ENCODE assay signal across 20 cellular contexts in genomic region chr16:8899709-8900317, GRCh38. TPM values are rescaled to one million over a fixed set of nuclear protein-coding genes. Genes with fewer than 3 reads are reported as not detected.
DNase-seq lines count a peak whose midpoint lies in the region; ATAC-seq and TF ChIP-seq lines count a peak whose summit lies in the region.
"Had no signal": no experiment of that assay in that cellular context is flagged by ENCODE, and none has a peak within 500 bp of the region (broad histone marks: within the 10 kb centered on the region; RNA-seq: fewer than 3 reads in every experiment).

No MANE protein-coding gene starts in this region.

- intact Hi-C loops in Calu3 (cut with micrococcal nuclease; ENCODE audit: unreplicated experiment) = no loop called here
- intact Hi-C loops in lower lobe of right lung (cut with DNase I) = no loop called here

- ATAC-seq in GM19397 (IDR thresholded peaks at IDR 0.05; ENCODE audit: unreplicated experiment) = peak; percentile 54
- ATAC-seq in lower lobe of right lung = no peak
- ATAC-seq in HG02981 (IDR thresholded peaks at IDR 0.05; ENCODE audit: unreplicated experiment) = no peak
- ATAC-seq in GM18505 (IDR thresholded peaks at IDR 0.05; ENCODE audit: unreplicated experiment) = no peak
- ATAC-seq: activated T-cell treated with anti-CD3 and anti-CD28 coated beads, Interleukin-2, amount 50 U/mL, for 4 hours had no signal

- H3K9me3 ChIP-seq in OCI-LY3 (ENCODE audit: insufficient read depth, low read length) = no peaks in the 10 kb centered on the region
- no peaks in the 10 kb centered on the region for H3K9me3 ChIP-seq in lower lobe of right lung
- H3K9me3 ChIP-seq: HAP-1, thyroid gland had no signal

- H4K20me1 ChIP-seq in OCI-LY3 (ENCODE audit: insufficient read depth, low read length) = no peaks in the 10 kb centered on the region

- H3K27me3 ChIP-seq in OCI-LY3 (ENCODE audit: low read depth, low read length) = no peaks in the 10 kb centered on the region
- H3K27me3 ChIP-seq in lower lobe of right lung (ENCODE audit: low read depth) = no peaks in the 10 kb centered on the region
- H3K27me3 ChIP-seq: thyroid gland had no signal

- CTCF ChIA-PET in Calu3 (lab: Charles Lee) = interaction anchor here (0.7 to 1.5 kb wide), 2 partner anchors 37 to 38 kb away, joined by 3 to 4 read pairs; no protein-coding TSS in a partner anchor

- no peak overlapping the region for H3K4me2 ChIP-seq in OCI-LY3 (ENCODE audit: low read length)

- no peak overlapping the region for H3K4me3 Mint-ChIP-seq in Calu3 (ENCODE audit: low read depth, unreplicated experiment)
- H3K4me3 Mint-ChIP-seq: activated naive CD4-positive, alpha-beta T cell treated with anti-CD3 and anti-CD28 coated beads, Interleukin-2, amount 50 U/mL, for 24 hours; activated T-cell treated with anti-CD3 and anti-CD28 coated beads, Interleukin-2, amount 50 U/mL, for 4 hours had no signal

- peaks cover 83% of the 10 kb centered on the region for H3K36me3 Mint-ChIP-seq in Calu3 (ENCODE audit: insufficient read depth, unreplicated experiment)

- 0 out of 2 replicates have a peak, but pooled peaks cover 4% of the 10 kb centered on the region for H3K4me1 ChIP-seq in OCI-LY3 (ENCODE audit: low read length)
- no peaks in the 10 kb centered on the region for H3K4me1 ChIP-seq in lower lobe of right lung
- H3K4me1 ChIP-seq: HAP-1, thyroid gland had no signal

- peak overlapping the region; percentile 58 for H3K27ac Mint-ChIP-seq in Calu3 (ENCODE audit: unreplicated experiment)

- H3K27ac ChIP-seq in OCI-LY3 (ENCODE audit: low read length) (no peak overlapping the region), lower lobe of right lung (no peak overlapping the region)
- H3K27ac ChIP-seq: RWPE1, thyroid gland had no signal

- H3K4me1 Mint-ChIP-seq in Calu3 (ENCODE audit: low read depth, unreplicated experiment) = no peaks in the 10 kb centered on the region
- H3K4me1 Mint-ChIP-seq: activated naive CD4-positive, alpha-beta T cell treated with anti-CD3 and anti-CD28 coated beads, Interleukin-2, amount 50 U/mL, for 24 hours had no signal

- no TSS peak for BruUV-seq in Calu3 (replicated peaks; lab: Mats Ljungman, UMichigan)

- H3K36me3 ChIP-seq in OCI-LY3 (replicated peaks; ENCODE audit: low read depth, low read length) (peaks cover 73% of the 10 kb centered on the region), lower lobe of right lung (peaks cover 100% of the 10 kb centered on the region)

- H3K4me3 ChIP-seq in OCI-LY3 (ENCODE audit: low read length) (no peak overlapping the region), lower lobe of right lung (no peak overlapping the region)
- H3K4me3 ChIP-seq: HAP-1, thyroid gland had no signal

- H3K79me2 ChIP-seq in OCI-LY3 (ENCODE audit: low read length) = no peaks in the 10 kb centered on the region

- no peak overlapping the region for H3K9ac ChIP-seq in OCI-LY3 (ENCODE audit: low read length)

- H2AFZ ChIP-seq in OCI-LY3 (ENCODE audit: low read depth, low read length) = no peak overlapping the region

- no peaks in the 10 kb centered on the region for H3K27me3 Mint-ChIP-seq in Calu3 (ENCODE audit: unreplicated experiment)
- H3K27me3 Mint-ChIP-seq: activated naive CD4-positive, alpha-beta T cell treated with anti-CD3 and anti-CD28 coated beads, Interleukin-2, amount 50 U/mL, for 24 hours had no signal

- no peaks in the 10 kb centered on the region for H3K9me3 Mint-ChIP-seq in Calu3 (ENCODE audit: low read depth, unreplicated experiment)
- H3K9me3 Mint-ChIP-seq: activated naive CD4-positive, alpha-beta T cell treated with anti-CD3 and anti-CD28 coated beads, Interleukin-2, amount 50 U/mL, for 24 hours; activated T-cell treated with anti-CD3 and anti-CD28 coated beads, Interleukin-2, amount 50 U/mL, for 4 hours had no signal

- TF ChIP-seq POLR2A in GM18505 (IDR thresholded peaks at IDR 0.05; ENCODE audit: borderline replicate concordance, extremely low read depth, insufficient read depth, insufficient read length) = no peak

- TF ChIP-seq CTCF in Calu3 (IDR thresholded peaks at IDR 0.05; ENCODE audit: unreplicated experiment) = no peak
- peak; percentile 15; the same call in 1 of the 2 replicates for TF ChIP-seq CTCF in OCI-LY3 (IDR thresholded peaks at IDR 0.05; ENCODE audit: low read depth, low read length)
- TF ChIP-seq CTCF in lower lobe of right lung (IDR thresholded peaks at IDR 0.05) = no peak

- no peak for DNase-seq in Calu3
- peak; percentile 8 for DNase-seq in lower lobe of right lung
- DNase-seq in SHP77 treated with DMSO at 0.1 percent for 48 hours (lab: John Stamatoyannopoulos, UW) = no peak
- DNase-seq: activated CD4-positive, alpha-beta T cell treated with anti-CD3 and anti-CD28 coated beads for 48 hours; activated T-cell treated with anti-CD3 and anti-CD28 coated beads, Interleukin-2, amount 50 U/mL, for 4 hours; DMS79 treated with DMSO at 0.1 percent for 48 hours; NCI-H1105; NCI-H2081; NCI-H446; occipital lobe; thyroid gland had no signal

RNA-seq across cellular contexts. Expression of gene LITAFD, which starts 17.7 kb away (rescaled TPM):
- total RNA-seq in Calu3 (2022) (not detected in 2 replicates), lower lobe of right lung (not detected)
- total RNA-seq: activated T-cell treated with anti-CD3 and anti-CD28 coated beads, Interleukin-2, amount 50 U/mL, for 4 hours; fibroblast of lung; mucosa of gallbladder; occipital lobe; thyroid gland had no signal

RNA-seq across cellular contexts. Expression of gene CARHSP1, which starts 31.0 kb away (rescaled TPM):
- total RNA-seq in Calu3 (2022) (89.2 and 104 TPM in 2 replicates), lower lobe of right lung (89.0 TPM)
